In genomic region chr12:118307069-118307954, GRCh38 we compare ENCODE assay signal across 8 cellular contexts.
DNase-seq lines count a peak whose midpoint lies in the region; ATAC-seq and TF ChIP-seq lines count a peak whose summit lies in the region.

No MANE protein-coding gene starts in this region.

- peak; percentile 41 for ATAC-seq in GM19438 (IDR thresholded peaks at IDR 0.05; ENCODE audit: low read depth, unreplicated experiment)

- intact Hi-C loops in activated naive CD4-positive, alpha-beta T cell treated with anti-CD3 and anti-CD28 coated beads for 36 hours (cut with micrococcal nuclease), result loop anchor here (1.0 to 5.0 kb wide), 3 partner anchors 15 to 65 kb away; partner anchors contain the start of gene TAOK3

- POLR2A ChIA-PET in AG04449 (lab: Yijun Ruan, JAX), result interaction anchor here (0.6 to 1.9 kb wide), 5 partner anchors 20 to 1959 kb away, joined by 3 to 9 read pairs (median 6); partner anchors contain the start of gene SUDS3

- peaks cover 1% of the 10 kb centered on the region for H3K36me3 Mint-ChIP-seq in activated naive CD4-positive, alpha-beta T cell treated with anti-CD3 and anti-CD28 coated beads for 36 hours (ENCODE audit: low read depth)
- peaks cover 2% of the 10 kb centered on the region for H3K36me3 Mint-ChIP-seq in stimulated activated naive CD8-positive, alpha-beta T cell treated with anti-CD3 and anti-CD28 coated beads, Interleukin-15, Interleukin-2, amounts not matched to agents 100 ng/mL and 50 ng/mL, for 24 hours (ENCODE audit: low read depth)

- H3K27me3 Mint-ChIP-seq in activated naive CD4-positive, alpha-beta T cell treated with anti-CD3 and anti-CD28 coated beads for 36 hours (ENCODE audit: low read depth), result no peaks in the 10 kb centered on the region
- H3K27me3 Mint-ChIP-seq in stimulated activated naive CD8-positive, alpha-beta T cell treated with anti-CD3 and anti-CD28 coated beads, Interleukin-15, Interleukin-2, amounts not matched to agents 100 ng/mL and 50 ng/mL, for 24 hours, result no peaks in the 10 kb centered on the region

- peak; percentile 91 for DNase-seq in AG04449 (ENCODE audit: low read depth, low spot score)
- peak; percentile 66 for DNase-seq in activated naive CD4-positive, alpha-beta T cell treated with anti-CD3 and anti-CD28 coated beads for 36 hours
- peak; percentile 95 for DNase-seq in iris pigment epithelial cell (ENCODE audit: low read depth)
- DNase-seq in NCI-H69 (lab: John Stamatoyannopoulos, UW), result no peak
- DNase-seq in GM19238 (ENCODE audit: insufficient read length, low spot score), result no peak

- no peaks in the 10 kb centered on the region for H3F3A ChIP-seq in Loucy (ENCODE audit: low read depth)

- peaks cover 100% of the 10 kb centered on the region for H3K79me2 ChIP-seq in Loucy (ENCODE audit: insufficient read depth, low read length)

- peak overlapping the region; percentile 47 for H3K9ac ChIP-seq in Loucy (ENCODE audit: low read depth, low read length, poor library complexity, severe bottlenecking)

- peaks cover 18% of the 10 kb centered on the region for H4K20me1 ChIP-seq in Loucy (ENCODE audit: insufficient read depth, low read length, poor library complexity, severe bottlenecking)

- peaks cover 37% of the 10 kb centered on the region for H3K4me1 Mint-ChIP-seq in activated naive CD4-positive, alpha-beta T cell treated with anti-CD3 and anti-CD28 coated beads for 36 hours (ENCODE audit: low read depth)
- peaks cover 60% of the 10 kb centered on the region for H3K4me1 Mint-ChIP-seq in stimulated activated naive CD8-positive, alpha-beta T cell treated with anti-CD3 and anti-CD28 coated beads, Interleukin-15, Interleukin-2, amounts not matched to agents 100 ng/mL and 50 ng/mL, for 24 hours (ENCODE audit: low read depth)

- peak overlapping the region; percentile 41 for H3K4me3 Mint-ChIP-seq in activated naive CD4-positive, alpha-beta T cell treated with anti-CD3 and anti-CD28 coated beads for 36 hours
- peak overlapping the region; percentile 71 for H3K4me3 Mint-ChIP-seq in stimulated activated naive CD8-positive, alpha-beta T cell treated with anti-CD3 and anti-CD28 coated beads, Interleukin-15, Interleukin-2, amounts not matched to agents 100 ng/mL and 50 ng/mL, for 24 hours

- H3K9me3 Mint-ChIP-seq in activated naive CD4-positive, alpha-beta T cell treated with anti-CD3 and anti-CD28 coated beads for 36 hours, result no peaks in the 10 kb centered on the region
- no peaks in the 10 kb centered on the region for H3K9me3 Mint-ChIP-seq in stimulated activated naive CD8-positive, alpha-beta T cell treated with anti-CD3 and anti-CD28 coated beads, Interleukin-15, Interleukin-2, amounts not matched to agents 100 ng/mL and 50 ng/mL, for 24 hours

- TF ChIP-seq CTCF in AG04449 (IDR thresholded peaks at IDR 0.05; ENCODE audit: insufficient read depth, low read length, missing control alignments), result no peak
- TF ChIP-seq CTCF in Loucy (conservative IDR thresholded peaks at IDR 0.05; ENCODE audit: low read length), result no peak

- no peaks in the 10 kb centered on the region for H3K9me2 ChIP-seq in Loucy (replicated peaks; ENCODE audit: low read depth, low read length)

- H3K4me3 ChIP-seq in AG04449 (ENCODE audit: low read depth, low read length) (peak overlapping the region; percentile 50), Loucy (ENCODE audit: low read length, poor library complexity, severe bottlenecking) (peak overlapping the region; percentile 23)

- H3K27ac Mint-ChIP-seq in activated naive CD4-positive, alpha-beta T cell treated with anti-CD3 and anti-CD28 coated beads for 36 hours, result peak overlapping the region; percentile 47
- peak overlapping the region; percentile 91 for H3K27ac Mint-ChIP-seq in stimulated activated naive CD8-positive, alpha-beta T cell treated with anti-CD3 and anti-CD28 coated beads, Interleukin-15, Interleukin-2, amounts not matched to agents 100 ng/mL and 50 ng/mL, for 24 hours

- no peaks in the 10 kb centered on the region for H3K27me3 ChIP-seq in Loucy (ENCODE audit: insufficient read depth, low read length, poor library complexity, severe bottlenecking)

- H3K4me2 ChIP-seq in Loucy (ENCODE audit: low read depth, low read length, poor library complexity, severe bottlenecking), result peak overlapping the region; percentile 59

- no peak overlapping the region for H2AFZ ChIP-seq in Loucy (ENCODE audit: low read length)

- H3K9me3 ChIP-seq in Loucy (ENCODE audit: insufficient read depth, low read depth, low read length), result no peaks in the 10 kb centered on the region

- H3K36me3 ChIP-seq in Loucy (ENCODE audit: insufficient read depth, low read length), result no peaks in the 10 kb centered on the region

- CTCF ChIA-PET in AG04449 (lab: Yijun Ruan, JAX), result interaction anchor here (3.5 kb wide), 1 partner anchor 69 kb away, joined by 24 read pairs; the partner anchor contains the start of gene SUDS3
- CTCF ChIA-PET in activated naive CD4-positive, alpha-beta T cell treated with anti-CD3 and anti-CD28 coated beads for 36 hours (lab: Charles Lee), result interaction anchor here (0.6 to 1.2 kb wide), 4 partner anchors 50 to 1106 kb away, joined by 3 to 7 read pairs (median 4); partner anchors contain the start of gene SUDS3

- peaks cover 64% of the 10 kb centered on the region for H3K4me1 ChIP-seq in Loucy (ENCODE audit: insufficient read depth, low read length, poor library complexity, severe bottlenecking)

Comparison
In these comparisons a context has a peak if more than half of its experiments do, and no peak if none do; other contexts are left out.
1. DNase-seq: peak in AG04449 (single experiment), activated naive CD4-positive, alpha-beta T cell treated with anti-CD3 and anti-CD28 coated beads for 36 hours (single experiment) and iris pigment epithelial cell (single experiment); none in NCI-H69 (single experiment) and GM19238 (single experiment).